ENCODE assay signal across 1 cellular context in genomic region chr2:70009776-70010175, GRCh38.
TF ChIP-seq lines count a peak whose summit lies in the region.

No MANE protein-coding gene starts in this region.

TF ChIP-seq in K562, 482 proteins besides CTCF, POLR2A, EP300 and RAD21 (continued from another document):
- TF ChIP-seq PRDM10 (IDR thresholded peaks at IDR 0.05; ENCODE audit: partially characterized antibody) (peak; percentile 63), KDM1A (IDR thresholded peaks at IDR 0.05) (no peak)
